ENCODE assay signal across 26 cellular contexts in genomic region chr12:127663716-127664115, GRCh38.
"Had no signal": no experiment of that assay in that cellular context is flagged by ENCODE, and none has a peak within 500 bp of the region (broad histone marks: within the 10 kb centered on the region; RNA-seq: fewer than 3 reads in every experiment).

No MANE protein-coding gene starts in this region.

- H3K4me1 ChIP-seq: neural progenitor cell, parathyroid adenoma, psoas muscle, right lobe of liver, sigmoid colon, suprapubic skin, testis, tibial artery, transverse colon, upper lobe of right lung, uterus had no signal

- DNase-seq: natural killer cell; occipital lobe; ovary; posterior cingulate gyrus; psoas muscle; right cardiac atrium; right lobe of liver; sigmoid colon; small intestine; stimulated activated CD4-positive, alpha-beta T cell treated with anti-CD3 and anti-CD28 coated beads, Interleukin-15, amount 100 ng/mL, for 24 hours; stimulated activated CD4-positive, alpha-beta T cell treated with anti-CD3 and anti-CD28 coated beads, Interleukin-2, amount 100 ng/mL, for 24 hours; stimulated activated CD4-positive, alpha-beta T cell treated with anti-CD3 and anti-CD28 coated beads, Interleukin-2, amount 100 ng/mL, for 48 hours; stimulated activated CD4-positive, alpha-beta T cell treated with anti-CD3 and anti-CD28 coated beads, Interleukin-4, amount 100 ng/mL, for 24 hours; stimulated activated naive B cell treated with anti-CD40 and anti-IgM and Interleukin-4, amounts not matched to agents 10 μg/mL and 1 μg/mL and 100 μg/mL, for 72 hours; stimulated activated naive CD8-positive, alpha-beta T cell treated with anti-CD3 and anti-CD28 coated beads, Interleukin-15, amount 100 ng/mL, for 72 hours; stimulated activated naive CD8-positive, alpha-beta T cell treated with anti-CD3 and anti-CD28 coated beads, Interleukin-15, Interleukin-2, amounts not matched to agents 100 U/mL and 50 U/mL, for 24 hours; substantia nigra; testis; tibial artery; transverse colon; upper lobe of right lung; uterus had no signal

- H3K4me3 ChIP-seq: neural progenitor cell, ovary, psoas muscle, right lobe of liver, sigmoid colon, suprapubic skin, testis, tibial artery, transverse colon, upper lobe of right lung, uterus had no signal

- ATAC-seq: natural killer cell; psoas muscle; right cardiac atrium; right lobe of liver; stimulated activated effector memory CD8-positive, alpha-beta T cell treated with anti-CD3 and anti-CD28 coated beads, Interleukin-12 subunit alpha, Interleukin-12 subunit beta, amount 100 ng/mL, for 72 hours; stimulated activated naive B cell treated with anti-CD40 and anti-IgM and Interleukin-4, amounts not matched to agents 10 μg/mL and 1 μg/mL and 100 μg/mL, for 72 hours; stimulated activated naive CD8-positive, alpha-beta T cell treated with anti-CD3 and anti-CD28 coated beads, Interleukin-15, amount 100 ng/mL, for 72 hours; stimulated activated naive CD8-positive, alpha-beta T cell treated with anti-CD3 and anti-CD28 coated beads, Interleukin-15, Interleukin-2, amounts not matched to agents 100 U/mL and 50 U/mL, for 24 hours; upper lobe of right lung had no signal

- H3K27ac ChIP-seq: neural progenitor cell, ovary, parathyroid adenoma, psoas muscle, right lobe of liver, sigmoid colon, suprapubic skin, testis, tibial artery, transverse colon, upper lobe of right lung, uterus had no signal

- H3K36me3 ChIP-seq: neural progenitor cell, ovary, right lobe of liver, sigmoid colon, suprapubic skin, tibial artery, transverse colon, upper lobe of right lung, uterus had no signal

- FAIRE-seq: small intestine had no signal

- H3K9me3 ChIP-seq: ovary, psoas muscle, right lobe of liver, sigmoid colon, suprapubic skin, testis, tibial artery, transverse colon, upper lobe of right lung, uterus had no signal

- H3K9ac ChIP-seq: neural progenitor cell, parathyroid adenoma had no signal

- H3K27me3 ChIP-seq: neural progenitor cell, ovary, right lobe of liver, sigmoid colon, suprapubic skin, testis, tibial artery, uterus had no signal

- H2AFZ ChIP-seq: neural progenitor cell, parathyroid adenoma had no signal

- H3K4me2 ChIP-seq: neural progenitor cell had no signal

- H3K79me2 ChIP-seq: parathyroid adenoma had no signal
